8 cellular contexts compared by ENCODE assay signal in genomic region chr1:31745071-31745897, GRCh38. TPM values are rescaled to one million over a fixed set of nuclear protein-coding genes. Genes with fewer than 3 reads are reported as not detected.
A peak's percentile ranks its signal among the peaks of the same experiment; 100 is the strongest.
DNase-seq lines count a peak whose midpoint lies in the region; ATAC-seq and TF ChIP-seq lines count a peak whose summit lies in the region.

No MANE protein-coding gene starts in this region.

- H3K9me3 Mint-ChIP-seq in T-helper 2 cell treated with Interferon-gamma antibody and Interleukin-4, amounts not matched to agents 5 μg/mL and 100 μg/mL, for 36 hours: no peaks in the 10 kb centered on the region
- H3K9me3 Mint-ChIP-seq in brain: no peaks in the 10 kb centered on the region

- no peak overlapping the region for H3K27ac Mint-ChIP-seq in T-helper 2 cell treated with Interferon-gamma antibody and Interleukin-4, amounts not matched to agents 5 μg/mL and 100 μg/mL, for 36 hours
- H3K27ac Mint-ChIP-seq in brain: peak overlapping the region; percentile 70 to 100 (median 89)

- peaks cover 2% of the 10 kb centered on the region for H3K27me3 Mint-ChIP-seq in T-helper 2 cell treated with Interferon-gamma antibody and Interleukin-4, amounts not matched to agents 5 μg/mL and 100 μg/mL, for 36 hours (ENCODE audit: low read depth)
- peaks cover 3% of the 10 kb centered on the region for H3K27me3 Mint-ChIP-seq in brain

- H3K4me1 Mint-ChIP-seq in T-helper 2 cell treated with Interferon-gamma antibody and Interleukin-4, amounts not matched to agents 5 μg/mL and 100 μg/mL, for 36 hours (ENCODE audit: low read depth): peaks cover 3% of the 10 kb centered on the region
- peaks cover 67% of the 10 kb centered on the region for H3K4me1 Mint-ChIP-seq in brain

- TF ChIP-seq CTCF in LNCAP (IDR thresholded peaks at IDR 0.05) (peak; percentile 78), brain (conservative IDR thresholded peaks at IDR 0.05) (peak; percentile 67 to 79)

- peak; percentile 72 for DNase-seq in ELR (ENCODE audit: low read depth)
- DNase-seq in T-helper 2 cell treated with Interferon-gamma antibody and Interleukin-4, amounts not matched to agents 5 μg/mL and 100 μg/mL, for 36 hours (ENCODE audit: low spot score): peak; percentile 42
- peak; percentile 91 for DNase-seq in iPS-NIHi7 (ENCODE audit: extremely low spot score)
- DNase-seq in stimulated activated CD4-positive, alpha-beta T cell treated with anti-CD3 and anti-CD28 coated beads, Interleukin-1b, Interleukin-23, amount 100 ng/mL, for 4 hours (ENCODE audit: low read depth in 2 of 2): peak; percentile 34 to 41

- H3K36me3 Mint-ChIP-seq in T-helper 2 cell treated with Interferon-gamma antibody and Interleukin-4, amounts not matched to agents 5 μg/mL and 100 μg/mL, for 36 hours (ENCODE audit: low read depth): no peaks in the 10 kb centered on the region
- peaks cover 6% of the 10 kb centered on the region for H3K36me3 Mint-ChIP-seq in brain

- no peak for ATAC-seq in GM21423 (IDR thresholded peaks at IDR 0.05; ENCODE audit: unreplicated experiment)
- ATAC-seq in HG03097 (IDR thresholded peaks at IDR 0.05; ENCODE audit: low FRiP score, unreplicated experiment): no peak

- H3K4me3 Mint-ChIP-seq in T-helper 2 cell treated with Interferon-gamma antibody and Interleukin-4, amounts not matched to agents 5 μg/mL and 100 μg/mL, for 36 hours: no peak overlapping the region
- peak overlapping the region in 1 of 5 experiments; percentile 70 for H3K4me3 Mint-ChIP-seq in brain

RNA-seq across cellular contexts. Expression of gene ADGRB2, which starts 18.9 kb away (rescaled TPM):
- 67.9 TPM for polyA plus RNA-seq in brain (ENCODE audit: insufficient read depth, low read depth, low replicate concordance)

RNA-seq across cellular contexts. Expression of gene COL16A1, which starts 41.5 kb away (rescaled TPM):
- 4.9 TPM for polyA plus RNA-seq in brain (ENCODE audit: insufficient read depth, low read depth, low replicate concordance)

Comparison
In these comparisons a context has a peak if more than half of its experiments do, and no peak if none do; other contexts are left out.
1. DNase-seq: peak in every context shown above with its lines; median percentile 91 in iPS-NIHi7; 72 in ELR; 42 in T-helper 2 cell treated with Interferon-gamma antibody and Interleukin-4, amounts not matched to agents 5 μg/mL and 100 μg/mL, for 36 hours; 38 in stimulated activated CD4-positive, alpha-beta T cell treated with anti-CD3 and anti-CD28 coated beads, Interleukin-1b, Interleukin-23, amount 100 ng/mL, for 4 hours.